In genomic region chr5:53425598-53426516, GRCh38 we compare ENCODE assay signal across 8 cellular contexts. TPM values are rescaled to one million over a fixed set of nuclear protein-coding genes. Genes with fewer than 3 reads are reported as not detected.
DNase-seq lines count a peak whose midpoint lies in the region; ATAC-seq, FAIRE-seq and TF ChIP-seq lines count a peak whose summit lies in the region.

No MANE protein-coding gene starts in this region.

- intact Hi-C loops in CD14-positive monocyte (cut with micrococcal nuclease) = no loop called here
- intact Hi-C loops in endothelial cell of umbilical vein (cut with micrococcal nuclease) = loop anchor here (1.0 kb wide), 2 partner anchors 792 to 803 kb away; no protein-coding TSS in a partner anchor
- intact Hi-C loops in CD8-positive, alpha-beta T cell (cut with DNase I, micrococcal nuclease) = no loop called here

- no peaks in the 10 kb centered on the region for H3K9me3 ChIP-seq in endothelial cell of umbilical vein (replicated peaks; ENCODE audit: control insufficient read depth, insufficient read depth, low read length)
- H3K9me3 ChIP-seq in CD8-positive, alpha-beta T cell (ENCODE audit: low read length) = no peaks in the 10 kb centered on the region

- H3K9ac ChIP-seq in endothelial cell of umbilical vein (replicated peaks; ENCODE audit: extremely low read depth, insufficient read depth, low read length) = no peak overlapping the region

- no peak overlapping the region for H3K27ac Mint-ChIP-seq in CD14-positive monocyte
- H3K27ac Mint-ChIP-seq in stimulated activated naive CD8-positive, alpha-beta T cell treated with anti-CD3 and anti-CD28 coated beads, Interleukin-15, amount 100 ng/mL, for 72 hours = no peak overlapping the region
- H3K27ac Mint-ChIP-seq in CD8-positive, alpha-beta T cell = no peak overlapping the region

- no TSS peak for BruUV-seq in endothelial cell of umbilical vein (replicated peaks; lab: Mats Ljungman, UMichigan)

- no peaks in the 10 kb centered on the region for H3K4me1 ChIP-seq in endothelial cell of umbilical vein (ENCODE audit: control insufficient read depth, extremely low read depth, insufficient read depth, low read length)
- no peaks in the 10 kb centered on the region for H3K4me1 ChIP-seq in CD8-positive, alpha-beta T cell (ENCODE audit: insufficient read depth, low read length)

- no peaks in the 10 kb centered on the region for H3K36me3 Mint-ChIP-seq in CD14-positive monocyte
- no peaks in the 10 kb centered on the region for H3K36me3 Mint-ChIP-seq in CD8-positive, alpha-beta T cell

- no peak overlapping the region for H3K4me2 ChIP-seq in endothelial cell of umbilical vein (ENCODE audit: insufficient read depth, low read length)

- TF ChIP-seq CTCF in CD14-positive monocyte (IDR thresholded peaks at IDR 0.05) (peak; percentile 19), endothelial cell of umbilical vein (IDR thresholded peaks at IDR 0.05; ENCODE audit: extremely low read depth in 1 of 2, insufficient read depth in 1 of 2, low read depth in 1 of 2, low read length in 2 of 2) (peak in 1 of 2 donors; percentile 20)
- TF ChIP-seq CTCF in CD8-positive, alpha-beta T cell (IDR thresholded peaks at IDR 0.05) = no peak

- TF ChIP-seq POLR2A in endothelial cell of umbilical vein (IDR thresholded peaks at IDR 0.05; ENCODE audit: low read depth, low read length) = no peak

- ATAC-seq in GM19351 (IDR thresholded peaks at IDR 0.05; ENCODE audit: unreplicated experiment) = peak; percentile 49
- ATAC-seq in stimulated activated naive CD8-positive, alpha-beta T cell treated with anti-CD3 and anti-CD28 coated beads, Interleukin-15, amount 100 ng/mL, for 72 hours = peak; percentile 57
- no peak for ATAC-seq in GM19023 (IDR thresholded peaks at IDR 0.05; ENCODE audit: unreplicated experiment)
- no peak for ATAC-seq in CD8-positive, alpha-beta T cell

- peaks cover 4% of the 10 kb centered on the region for H3K4me1 Mint-ChIP-seq in CD14-positive monocyte
- no peaks in the 10 kb centered on the region for H3K4me1 Mint-ChIP-seq in stimulated activated naive CD8-positive, alpha-beta T cell treated with anti-CD3 and anti-CD28 coated beads, Interleukin-15, amount 100 ng/mL, for 72 hours
- H3K4me1 Mint-ChIP-seq in CD8-positive, alpha-beta T cell (ENCODE audit: low read depth) = no peaks in the 10 kb centered on the region

- DNase-seq in CD14-positive monocyte (ENCODE audit: low spot score) (no peak), NCI-H82 (lab: John Stamatoyannopoulos, UW) (peak; percentile 72), endothelial cell of umbilical vein (ENCODE audit: low read depth, low spot score) (no peak), occipital lobe (lab: John Stamatoyannopoulos, UW) (no peak)
- peak in 1 of 2 donors; percentile 21 for DNase-seq in stimulated activated naive CD8-positive, alpha-beta T cell treated with anti-CD3 and anti-CD28 coated beads, Interleukin-15, amount 100 ng/mL, for 72 hours
- DNase-seq in CD8-positive, alpha-beta T cell = no peak

- no peaks in the 10 kb centered on the region for H3K79me2 ChIP-seq in endothelial cell of umbilical vein (ENCODE audit: control insufficient read depth, insufficient read depth, low read length)

- H3K4me3 ChIP-seq in endothelial cell of umbilical vein (replicated peaks in 1 of 3; ENCODE audit: insufficient read depth in 1 of 3, low read depth in 1 of 3, low read length in 3 of 3) = no peak overlapping the region
- H3K4me3 ChIP-seq in CD8-positive, alpha-beta T cell (ENCODE audit: low read depth, low read length) = no peak overlapping the region

- no peaks in the 10 kb centered on the region for H3K9me3 Mint-ChIP-seq in CD14-positive monocyte
- H3K9me3 Mint-ChIP-seq in stimulated activated naive CD8-positive, alpha-beta T cell treated with anti-CD3 and anti-CD28 coated beads, Interleukin-15, amount 100 ng/mL, for 72 hours = no peaks in the 10 kb centered on the region
- H3K9me3 Mint-ChIP-seq in CD8-positive, alpha-beta T cell = no peaks in the 10 kb centered on the region

- H3K27me3 Mint-ChIP-seq in CD14-positive monocyte (ENCODE audit: low read depth in 3 of 3) = peaks cover 0 to 4% (median 3%) of the 10 kb centered on the region in 3 donors
- peaks cover 26% of the 10 kb centered on the region for H3K27me3 Mint-ChIP-seq in stimulated activated naive CD8-positive, alpha-beta T cell treated with anti-CD3 and anti-CD28 coated beads, Interleukin-15, amount 100 ng/mL, for 72 hours
- peaks cover 23% of the 10 kb centered on the region for H3K27me3 Mint-ChIP-seq in CD8-positive, alpha-beta T cell (ENCODE audit: low read depth)

- FAIRE-seq in endothelial cell of umbilical vein (lab: Jason Lieb, UNC) = peak; percentile 12

- POLR2A ChIA-PET in endothelial cell of umbilical vein (lab: Charles Lee) = no interaction called here
- POLR2A ChIA-PET in CD8-positive, alpha-beta T cell (lab: Charles Lee) = no interaction called here

- CTCF ChIA-PET in endothelial cell of umbilical vein (lab: Charles Lee) = interaction anchor here (1.1 to 2.7 kb wide), 3 partner anchors 163 to 443 kb away, joined by 3 to 12 read pairs (median 4); no protein-coding TSS in a partner anchor
- CTCF ChIA-PET in CD8-positive, alpha-beta T cell (lab: Charles Lee) = interaction anchor here (1.5 kb wide), 1 partner anchor 803 kb away, joined by 5 read pairs; no protein-coding TSS in a partner anchor

- no peaks in the 10 kb centered on the region for H3K27me3 ChIP-seq in endothelial cell of umbilical vein (ENCODE audit: control insufficient read depth in 2 of 2, insufficient read depth in 2 of 2, low read length in 2 of 2)
- H3K27me3 ChIP-seq in CD8-positive, alpha-beta T cell (ENCODE audit: insufficient read depth, low read length) = no peaks in the 10 kb centered on the region

- H2AFZ ChIP-seq in endothelial cell of umbilical vein (ENCODE audit: low read depth, low read length) = no peak overlapping the region

- dilution Hi-C loops in endothelial cell of umbilical vein (cut with MboI; ENCODE audit: extremely low pct_ligation_motif_present, low sequenced_read_pairs) = no loop called here

- no peaks in the 10 kb centered on the region for H3K36me3 ChIP-seq in endothelial cell of umbilical vein (ENCODE audit: control insufficient read depth in 2 of 2, extremely low read depth in 1 of 2, insufficient read depth in 2 of 2, low read length in 2 of 2)
- no peaks in the 10 kb centered on the region for H3K36me3 ChIP-seq in CD8-positive, alpha-beta T cell (ENCODE audit: insufficient read depth, low read length)

- no peaks in the 10 kb centered on the region for H4K20me1 ChIP-seq in endothelial cell of umbilical vein (replicated peaks; ENCODE audit: control insufficient read depth, extremely low read depth, insufficient read depth, low read length)

- no peak overlapping the region for H3K4me3 Mint-ChIP-seq in CD14-positive monocyte
- H3K4me3 Mint-ChIP-seq in stimulated activated naive CD8-positive, alpha-beta T cell treated with anti-CD3 and anti-CD28 coated beads, Interleukin-15, amount 100 ng/mL, for 72 hours = no peak overlapping the region
- H3K4me3 Mint-ChIP-seq in CD8-positive, alpha-beta T cell = no peak overlapping the region

- H3K9me1 ChIP-seq in endothelial cell of umbilical vein (replicated peaks; ENCODE audit: control insufficient read depth, extremely low read depth, insufficient read depth, low read length) = no peaks in the 10 kb centered on the region

- H3K27ac ChIP-seq in endothelial cell of umbilical vein (ENCODE audit: insufficient read depth, low read depth, low read length) = no peak overlapping the region
- H3K27ac ChIP-seq in CD8-positive, alpha-beta T cell (ENCODE audit: low read depth, low read length) = no peak overlapping the region

TF ChIP-seq in endothelial cell of umbilical vein, 7 proteins besides CTCF, POLR2A, EP300 and RAD21:
- TF ChIP-seq JUN (IDR thresholded peaks at IDR 0.05; ENCODE audit: borderline replicate concordance, insufficient read depth, insufficient read length, low read depth) (no peak), GATA2 (IDR thresholded peaks at IDR 0.05; ENCODE audit: insufficient read depth, insufficient read length, low read depth, low read length) (no peak), MAX (IDR thresholded peaks at IDR 0.05; ENCODE audit: insufficient read depth, insufficient read length) (no peak), EZH2 (IDR thresholded peaks at IDR 0.05; ENCODE audit: borderline replicate concordance, low read depth, low read length, severe bottlenecking) (no peak), FOS (IDR thresholded peaks at IDR 0.05; ENCODE audit: borderline replicate concordance, insufficient read depth, low read length) (no peak), MYC (IDR thresholded peaks at IDR 0.05; ENCODE audit: low read depth, low read length) (no peak), POLR2AphosphoS5 (IDR thresholded peaks at IDR 0.05; ENCODE audit: insufficient read depth, low read depth, low read length) (no peak)

RNA-seq across cellular contexts. Expression of gene FST, which starts 54.6 kb away (rescaled TPM):
- polyA plus RNA-seq in CD14-positive monocyte (not detected), endothelial cell of umbilical vein (13.7 and 20.8 TPM in 2 replicates)
- total RNA-seq in endothelial cell of umbilical vein (13.4 and 46.0 TPM in 2 replicates), occipital lobe (3.0 TPM)
- 23.3 and 27.4 TPM in 2 replicates for polyA plus RNA-seq in endothelial cell of umbilical vein (2011; cell fraction: cytosol; rRNA removed)
- 23.7 and 27.3 TPM in 2 replicates for polyA plus RNA-seq in endothelial cell of umbilical vein (2011; cell fraction: nucleus; rRNA removed)
- polyA plus RNA-seq in endothelial cell of umbilical vein (2012) = 17.1 and 19.2 TPM in 2 replicates
- polyA minus RNA-seq in endothelial cell of umbilical vein = 9.3 and 16.2 TPM in 2 replicates
- polyA minus RNA-seq in endothelial cell of umbilical vein (2011; cell fraction: cytosol; rRNA and poly(A)+ RNA removed) = 1.3 TPM
- polyA minus RNA-seq in endothelial cell of umbilical vein (2011; cell fraction: nucleus; rRNA and poly(A)+ RNA removed) = 7.7 and 8.4 TPM in 2 replicates
- not detected for total RNA-seq in CD8-positive, alpha-beta T cell

Comparison
In these comparisons a context has a peak if more than half of its experiments do, and no peak if none do; other contexts are left out.
1. ATAC-seq: peak in GM19351 (single experiment) and stimulated activated naive CD8-positive, alpha-beta T cell treated with anti-CD3 and anti-CD28 coated beads, Interleukin-15, amount 100 ng/mL, for 72 hours (single experiment); none in GM19023 (single experiment) and CD8-positive, alpha-beta T cell (single experiment).